ENCODE assay signal across 22 cellular contexts in genomic region chr9:115267788-115268187, GRCh38.
DNase-seq lines count a peak whose midpoint lies in the region; ATAC-seq and TF ChIP-seq lines count a peak whose summit lies in the region.
"Had no signal": no experiment of that assay in that cellular context is flagged by ENCODE, and none has a peak within 500 bp of the region (broad histone marks: within the 10 kb centered on the region; RNA-seq: fewer than 3 reads in every experiment).

No MANE protein-coding gene starts in this region.

- no TSS peak for BruUV-seq in PC-3 (replicated peaks; lab: Mats Ljungman, UMichigan)

- in situ Hi-C loops in transverse colon (cut with MboI; ENCODE audit: low pct_ligation_motif_present in 1 of 4, low pct_unique_long_range_greater_than_20kb in 1 of 4, low sequenced_read_pairs in 3 of 4): no loop called here

- CTCF ChIA-PET in PC-3 (lab: Charles Lee): no interaction called here

- peaks cover 16% of the 10 kb centered on the region for H3K4me1 ChIP-seq in PC-3 (ENCODE audit: insufficient read depth, low read length)
- H3K4me1 ChIP-seq in transverse colon: peaks cover 0 to 9% (median 4%) of the 10 kb centered on the region in 4 donors
- H3K4me1 ChIP-seq: BLaER1 treated with 17β-estradiol and CSF1 and Interleukin-3, amounts not matched to agents 10 nM and 100 nM; pancreas; thyroid gland had no signal

- no peaks in the 10 kb centered on the region; the same call in 1 of the 2 replicates for H4K20me1 ChIP-seq in PC-3 (ENCODE audit: low read length)
- H4K20me1 ChIP-seq: BLaER1 treated with 17β-estradiol and CSF1 and Interleukin-3, amounts not matched to agents 10 nM and 100 nM had no signal

- 66 to 77% methylated on average over 3 of the region's 3 CpGs for WGBS in transverse colon (ENCODE audit: low coverage in 1 of 2), 2 donors

- no peaks in the 10 kb centered on the region for H3K79me2 ChIP-seq in PC-3 (ENCODE audit: low read length)

- intact Hi-C loops in PC-3 (cut with micrococcal nuclease): no loop called here
- intact Hi-C loops in transverse colon (cut with DNase I; ENCODE audit: low total_unique reads): no loop called here

- H3K27me3 ChIP-seq in PC-3 (ENCODE audit: low read length): no peaks in the 10 kb centered on the region
- no peaks in the 10 kb centered on the region for H3K27me3 ChIP-seq in transverse colon
- H3K27me3 ChIP-seq: BLaER1 treated with 17β-estradiol and CSF1 and Interleukin-3, amounts not matched to agents 10 nM and 100 nM; esophagus muscularis mucosa; pancreas; thyroid gland had no signal

- H3K4me3 ChIP-seq in PC-3 (ENCODE audit: low read length): no peak overlapping the region
- H3K4me3 ChIP-seq in transverse colon: no peak overlapping the region
- H3K4me3 ChIP-seq: BLaER1 treated with 17β-estradiol and CSF1 and Interleukin-3, amounts not matched to agents 10 nM and 100 nM; esophagus muscularis mucosa; pancreas; thyroid gland had no signal

- no peak for TF ChIP-seq EP300 in transverse colon (IDR thresholded peaks at IDR 0.05; ENCODE audit: low read depth)

- POLR2A ChIA-PET in PC-3 (lab: Charles Lee; ENCODE audit: unreplicated experiment): no interaction called here

- H3K36me3 ChIP-seq in PC-3 (ENCODE audit: low read depth, low read length): no peaks in the 10 kb centered on the region
- no peaks in the 10 kb centered on the region for H3K36me3 ChIP-seq in transverse colon
- H3K36me3 ChIP-seq: BLaER1 treated with 17β-estradiol and CSF1 and Interleukin-3, amounts not matched to agents 10 nM and 100 nM; esophagus muscularis mucosa; pancreas; thyroid gland had no signal

- H2AFZ ChIP-seq in PC-3 (ENCODE audit: low read length): no peak overlapping the region

- TF ChIP-seq POLR2A in transverse colon (IDR thresholded peaks at IDR 0.05): no peak

- no peak for TF ChIP-seq CTCF in PC-3 (conservative IDR thresholded peaks at IDR 0.05; ENCODE audit: low read depth, low read length)
- TF ChIP-seq CTCF in transverse colon (IDR thresholded peaks at IDR 0.05): no peak

- H3K9me2 ChIP-seq in PC-3 (replicated peaks; ENCODE audit: low read length): no peaks in the 10 kb centered on the region

- no peaks in the 10 kb centered on the region for H3F3A ChIP-seq in PC-3 (ENCODE audit: low read length, unreplicated experiment)

- H3K27ac ChIP-seq in PC-3 (ENCODE audit: low read length) (no peak overlapping the region), transverse colon (no peak overlapping the region)
- H3K27ac ChIP-seq: BLaER1 treated with 17β-estradiol and CSF1 and Interleukin-3, amounts not matched to agents 10 nM and 100 nM; esophagus muscularis mucosa; pancreas; thyroid gland had no signal

- H3K9ac ChIP-seq in PC-3 (ENCODE audit: low read length): no peak overlapping the region
- H3K9ac ChIP-seq: BLaER1 treated with 17β-estradiol and CSF1 and Interleukin-3, amounts not matched to agents 10 nM and 100 nM had no signal

- no peak overlapping the region for H3K4me2 ChIP-seq in PC-3 (ENCODE audit: low read length)
- H3K4me2 ChIP-seq: BLaER1 treated with 17β-estradiol and CSF1 and Interleukin-3, amounts not matched to agents 10 nM and 100 nM had no signal

- no peak for ATAC-seq in PC-3
- ATAC-seq: activated CD4-positive, alpha-beta T cell treated with anti-CD3 and anti-CD28 coated beads for 36 hours; naive thymus-derived CD4-positive, alpha-beta T cell; pancreas had no signal

- DNase-seq in H4 (ENCODE audit: low spot score) (peak; percentile 6), PC-3 (peak; percentile 11), fibroblast of peridontal ligament (ENCODE audit: extremely low read depth) (peak; percentile 46), renal cortical epithelial cell (ENCODE audit: low read depth) (peak; percentile 47), transverse colon (no peak), NCI-H2081 (lab: John Stamatoyannopoulos, UW) (no peak), kidney glomerular epithelial cell (lab: John Stamatoyannopoulos, UW) (no peak)
- DNase-seq: activated CD4-positive, alpha-beta T cell treated with anti-CD3 and anti-CD28 coated beads for 36 hours; activated effector memory CD4-positive, alpha-beta T cell treated with anti-CD3 and anti-CD28 coated beads, Interleukin-2, amount 50 U/mL, for 16 hours; amniotic stem cell; effector CD8-positive, alpha-beta T cell; glutamatergic neuron; naive thymus-derived CD4-positive, alpha-beta T cell; NCI-H1694; NCI-H226; pancreas; RPMI8226; stimulated activated CD4-positive, alpha-beta T cell treated with anti-CD3 and anti-CD28 coated beads, Interleukin-1b, Interleukin-23, amount 100 ng/mL, for 48 hours; stimulated activated naive CD4-positive, alpha-beta T cell treated with Interleukin-2 at 50 U/mL for 16 hours; thyroid gland had no signal

- H3K9me3 ChIP-seq in PC-3 (ENCODE audit: low read length) (no peaks in the 10 kb centered on the region), transverse colon (no peaks in the 10 kb centered on the region)
- H3K9me3 ChIP-seq: BLaER1 treated with 17β-estradiol and CSF1 and Interleukin-3, amounts not matched to agents 10 nM and 100 nM; esophagus muscularis mucosa; pancreas; thyroid gland had no signal

Comparison
In these comparisons a context has a peak if more than half of its experiments do, and no peak if none do; other contexts are left out.
1. DNase-seq: peak in H4 (single experiment), PC-3 (single experiment), fibroblast of peridontal ligament (single experiment) and renal cortical epithelial cell (single experiment); none in transverse colon (single experiment), NCI-H2081 (0 of 2) and kidney glomerular epithelial cell (single experiment).